Comparison of ENCODE assay signal across 9 cellular contexts in genomic region chr1:19010503-19010902, GRCh38. TPM values are rescaled to one million over a fixed set of nuclear protein-coding genes. Genes with fewer than 3 reads are reported as not detected.
DNase-seq lines count a peak whose midpoint lies in the region; ATAC-seq and TF ChIP-seq lines count a peak whose summit lies in the region.
"Had no signal": no experiment of that assay in that cellular context is flagged by ENCODE, and none has a peak within 500 bp of the region (broad histone marks: within the 10 kb centered on the region; RNA-seq: fewer than 3 reads in every experiment).

No MANE protein-coding gene starts in this region.

- TSS peak; percentile 97 for BruUV-seq in PC-3 (replicated peaks; lab: Mats Ljungman, UMichigan)

- no peaks in the 10 kb centered on the region for H3K79me2 ChIP-seq in PC-3 (ENCODE audit: low read length)

- CTCF ChIA-PET in CD4-positive, alpha-beta T cell (lab: Charles Lee) = no interaction called here
- CTCF ChIA-PET in PC-3 (lab: Charles Lee) = interaction anchor here (0.6 to 1.5 kb wide), 4 partner anchors 16 to 104 kb away, joined by 3 to 4 read pairs (median 3); no protein-coding TSS in a partner anchor

- DNase-seq in CD4-positive, alpha-beta T cell = no peak
- DNase-seq in PC-3 (peak; percentile 88), omental fat pad (ENCODE audit: low spot score) (no peak), NCI-H345 treated with DMSO at 0.1 percent for 48 hours (lab: John Stamatoyannopoulos, UW; ENCODE audit: unreplicated experiment) (no peak)
- DNase-seq: NCI-H2227 treated with DMSO at 0.1 percent for 48 hours had no signal

- H3K27ac Mint-ChIP-seq in CD4-positive, alpha-beta T cell = peak overlapping the region; percentile 6
- peak overlapping the region; percentile 30 for H3K27ac Mint-ChIP-seq in dendritic cell treated with granulocyte-macrophage colony-stimulating factor and Interleukin-4, amounts not matched to agents 40 ng/mL and 50 ng/mL, for 4 days

- no peaks in the 10 kb centered on the region for H3K27me3 ChIP-seq in CD4-positive, alpha-beta T cell (ENCODE audit: control insufficient read depth, insufficient read depth, low read length)
- H3K27me3 ChIP-seq in PC-3 (ENCODE audit: low read length) = no peaks in the 10 kb centered on the region

- H3K9me2 ChIP-seq in PC-3 (replicated peaks; ENCODE audit: low read length) = no peaks in the 10 kb centered on the region

- peak overlapping the region; percentile 77 for H3K4me2 ChIP-seq in PC-3 (ENCODE audit: low read length)

- POLR2A ChIA-PET in CD4-positive, alpha-beta T cell (lab: Charles Lee) = interaction anchor here (1.0 to 1.6 kb wide), 3 partner anchors 12 to 64 kb away, joined by 4 to 6 read pairs (median 4); no protein-coding TSS in a partner anchor
- POLR2A ChIA-PET in PC-3 (lab: Charles Lee; ENCODE audit: unreplicated experiment) = interaction anchor here (0.5 to 0.6 kb wide), 2 partner anchors 15 to 49 kb away, joined by 3 to 12 read pairs; no protein-coding TSS in a partner anchor

- peaks cover 20% of the 10 kb centered on the region for H3F3A ChIP-seq in PC-3 (ENCODE audit: low read length, unreplicated experiment)

- peaks cover 29% of the 10 kb centered on the region for H3K4me1 Mint-ChIP-seq in CD4-positive, alpha-beta T cell (ENCODE audit: low read depth)
- H3K4me1 Mint-ChIP-seq in dendritic cell treated with granulocyte-macrophage colony-stimulating factor and Interleukin-4, amounts not matched to agents 40 ng/mL and 50 ng/mL, for 4 days (ENCODE audit: low read depth) = peaks cover 36% of the 10 kb centered on the region

- no peaks in the 10 kb centered on the region for H3K9me3 ChIP-seq in CD4-positive, alpha-beta T cell (ENCODE audit: control insufficient read depth, low read length)
- H3K9me3 ChIP-seq in PC-3 (ENCODE audit: low read length) = no peaks in the 10 kb centered on the region

- no peaks in the 10 kb centered on the region for H4K20me1 ChIP-seq in PC-3 (ENCODE audit: low read length)

- no peak for TF ChIP-seq CTCF in CD4-positive, alpha-beta T cell (IDR thresholded peaks at IDR 0.05)
- TF ChIP-seq CTCF in PC-3 (conservative IDR thresholded peaks at IDR 0.05; ENCODE audit: low read depth, low read length) = no peak
- no peak for TF ChIP-seq CTCF in omental fat pad (IDR thresholded peaks at IDR 0.05)

- no peak for ATAC-seq in CD4-positive, alpha-beta T cell (ENCODE audit: poor library complexity)
- ATAC-seq in PC-3 (peak; percentile 33), omental fat pad (ENCODE audit: low FRiP score) (peak; percentile 5), HG02981 (IDR thresholded peaks at IDR 0.05; ENCODE audit: unreplicated experiment) (no peak), HG03571 (IDR thresholded peaks at IDR 0.05; ENCODE audit: unreplicated experiment) (no peak), HG03139 (IDR thresholded peaks at IDR 0.05; ENCODE audit: unreplicated experiment) (no peak)

- H2AFZ ChIP-seq in PC-3 (ENCODE audit: low read length) = no peak overlapping the region

- peaks cover 12% of the 10 kb centered on the region for H3K27me3 Mint-ChIP-seq in CD4-positive, alpha-beta T cell
- peaks cover 24% of the 10 kb centered on the region for H3K27me3 Mint-ChIP-seq in dendritic cell treated with granulocyte-macrophage colony-stimulating factor and Interleukin-4, amounts not matched to agents 40 ng/mL and 50 ng/mL, for 4 days

- intact Hi-C loops in CD4-positive, alpha-beta T cell (cut with DNase I, micrococcal nuclease) = loop anchor here (2.0 to 10.0 kb wide), 2 partner anchors 64 kb away; no protein-coding TSS in a partner anchor
- intact Hi-C loops in PC-3 (cut with micrococcal nuclease) = loop anchor here (2.0 to 5.0 kb wide), 3 partner anchors 54 to 88 kb away; partner anchors contain the start of gene IFFO2
- intact Hi-C loops in dendritic cell treated with granulocyte-macrophage colony-stimulating factor and Interleukin-4, amounts not matched to agents 40 ng/mL and 50 ng/mL, for 4 days (cut with micrococcal nuclease) = no loop called here

- peak overlapping the region; percentile 14 for H3K4me3 Mint-ChIP-seq in CD4-positive, alpha-beta T cell
- H3K4me3 Mint-ChIP-seq in dendritic cell treated with granulocyte-macrophage colony-stimulating factor and Interleukin-4, amounts not matched to agents 40 ng/mL and 50 ng/mL, for 4 days = no peak overlapping the region

- no peaks in the 10 kb centered on the region for H3K36me3 ChIP-seq in PC-3 (ENCODE audit: low read depth, low read length)

- H3K9me3 Mint-ChIP-seq in CD4-positive, alpha-beta T cell = no peaks in the 10 kb centered on the region
- no peaks in the 10 kb centered on the region for H3K9me3 Mint-ChIP-seq in dendritic cell treated with granulocyte-macrophage colony-stimulating factor and Interleukin-4, amounts not matched to agents 40 ng/mL and 50 ng/mL, for 4 days

- H3K4me3 ChIP-seq in PC-3 (ENCODE audit: low read length) = peak overlapping the region; percentile 47

- peak overlapping the region; percentile 87 for H3K9ac ChIP-seq in PC-3 (ENCODE audit: low read length)

- no peaks in the 10 kb centered on the region for H3K36me3 Mint-ChIP-seq in CD4-positive, alpha-beta T cell (ENCODE audit: low read depth)
- no peaks in the 10 kb centered on the region for H3K36me3 Mint-ChIP-seq in dendritic cell treated with granulocyte-macrophage colony-stimulating factor and Interleukin-4, amounts not matched to agents 40 ng/mL and 50 ng/mL, for 4 days (ENCODE audit: low read depth)

- H3K27ac ChIP-seq in CD4-positive, alpha-beta T cell (ENCODE audit: low read depth, low read length) = no peak overlapping the region
- H3K27ac ChIP-seq in PC-3 (ENCODE audit: low read length) = peak overlapping the region; percentile 99

- peaks cover 62% of the 10 kb centered on the region for H3K4me1 ChIP-seq in PC-3 (ENCODE audit: insufficient read depth, low read length)

RNA-seq across cellular contexts. Expression of gene IFFO2, which starts 54.0 kb away (rescaled TPM):
- 100 to 1,000 TPM; 106 to 112 TPM for total RNA-seq in CD4-positive, alpha-beta T cell
- 30.7 and 55.2 TPM in 2 replicates for total RNA-seq in PC-3 (2014; rRNA removed)
- 10 to 100 TPM in 1 of 4 donors, 1 to 10 TPM in 3; 2.3 to 12.9 (median 7.7) TPM for total RNA-seq in omental fat pad

Comparison
In these comparisons a context has a peak if more than half of its experiments do, and no peak if none do; other contexts are left out.
1. ATAC-seq: peak in PC-3 (single experiment) and omental fat pad (single experiment); none in CD4-positive, alpha-beta T cell (single experiment), HG02981 (single experiment), HG03571 (single experiment) and HG03139 (single experiment).